8 cellular contexts compared by ENCODE assay signal in genomic region chr10:61835069-61835908, GRCh38.
DNase-seq lines count a peak whose midpoint lies in the region; ATAC-seq and TF ChIP-seq lines count a peak whose summit lies in the region.

No MANE protein-coding gene starts in this region.

- CTCF ChIA-PET in A673 (lab: Charles Lee) = interaction anchor here (0.5 to 1.2 kb wide), 6 partner anchors 81 to 682 kb away, joined by 3 to 6 read pairs (median 3); no protein-coding TSS in a partner anchor

- peaks cover 21% of the 10 kb centered on the region for H3K4me1 Mint-ChIP-seq in activated T-cell treated with anti-CD3 and anti-CD28 coated beads, Interleukin-2, amount 50 U/mL, for 4 hours (ENCODE audit: low read depth)

- H3K4me3 Mint-ChIP-seq in activated T-cell treated with anti-CD3 and anti-CD28 coated beads, Interleukin-2, amount 50 U/mL, for 4 hours = no peak overlapping the region

- H3K9me3 Mint-ChIP-seq in activated T-cell treated with anti-CD3 and anti-CD28 coated beads, Interleukin-2, amount 50 U/mL, for 4 hours = no peaks in the 10 kb centered on the region

- H3K36me3 ChIP-seq in A673 (ENCODE audit: insufficient read depth, low read length, poor library complexity, severe bottlenecking) (no peaks in the 10 kb centered on the region), GM06990 (ENCODE audit: control insufficient read depth, insufficient read depth, low read length) (no peaks in the 10 kb centered on the region), aorta (ENCODE audit: control insufficient read depth in 1 of 2, insufficient read depth in 2 of 2, low read length in 1 of 2) (no peaks in the 10 kb centered on the region)

- H3K4me3 ChIP-seq in A673 (ENCODE audit: low read depth, low read length, poor library complexity, severe bottlenecking) (peak overlapping the region; percentile 0), GM06990 (replicated peaks; ENCODE audit: low read depth, low read length) (no peak overlapping the region), astrocyte of the cerebellum (ENCODE audit: low read depth, low read length) (no peak overlapping the region), aorta (ENCODE audit: low read length in 2 of 2) (no peak overlapping the region)

- no peaks in the 10 kb centered on the region for H3K36me3 Mint-ChIP-seq in activated T-cell treated with anti-CD3 and anti-CD28 coated beads, Interleukin-2, amount 50 U/mL, for 4 hours (ENCODE audit: insufficient read depth)

- DNase-seq in A673 (ENCODE audit: low spot score) = peak; percentile 80
- DNase-seq in GM06990 (ENCODE audit: extremely low read depth, insufficient read length) = peak; percentile 6
- DNase-seq in KBM-7 = peak; percentile 86
- peak; percentile 68 for DNase-seq in astrocyte of the cerebellum (ENCODE audit: low read depth)
- DNase-seq in left kidney (ENCODE audit: low read depth, low spot score) = peak; percentile 75
- DNase-seq in aorta = no peak
- DNase-seq in activated T-cell treated with anti-CD3 and anti-CD28 coated beads, Interleukin-2, amount 50 U/mL, for 4 hours = no peak

- intact Hi-C loops in A673 (cut with micrococcal nuclease; ENCODE audit: unreplicated experiment) (loop anchor here (5.0 to 10.0 kb wide), 3 partner anchors 362 to 1010 kb away; no protein-coding TSS in a partner anchor), aorta (cut with DNase I) (loop anchor here (2.0 to 5.0 kb wide), 5 partner anchors 43 to 202 kb away; partner anchors contain the start of gene ARID5B (in 1 of the 2))

- POLR2A ChIA-PET in A673 (lab: Charles Lee; ENCODE audit: low non-redundant PET) = interaction anchor here (0.7 kb wide), 1 partner anchor 609 kb away, joined by 9 read pairs; no protein-coding TSS in a partner anchor

- 32 to 33% methylated on average over 8 of the region's 8 CpGs for WGBS in aorta, 2 donors

- in situ Hi-C loops in KBM-7 (cut with MboI; ENCODE audit: low pct_unique_long_range_greater_than_20kb, low sequenced_read_pairs) = no loop called here
- in situ Hi-C loops in astrocyte of the cerebellum (cut with HindIII; ENCODE audit: low sequenced_read_pairs) = no loop called here

- H3K27me3 Mint-ChIP-seq in activated T-cell treated with anti-CD3 and anti-CD28 coated beads, Interleukin-2, amount 50 U/mL, for 4 hours (ENCODE audit: low read depth) = peaks cover 5% of the 10 kb centered on the region

- no TSS peak for BruUV-seq in A673 (replicated peaks; lab: Mats Ljungman, UMichigan)

- H3K4me1 ChIP-seq in A673 (ENCODE audit: insufficient read depth, low read length, poor library complexity, severe bottlenecking) = peaks cover 39% of the 10 kb centered on the region
- H3K4me1 ChIP-seq in aorta (ENCODE audit: control insufficient read depth in 1 of 2, insufficient read depth in 2 of 2, low read length in 2 of 2) = peaks cover 2 to 5% of the 10 kb centered on the region in 2 donors

- TF ChIP-seq CTCF in A673 (conservative IDR thresholded peaks at IDR 0.05; ENCODE audit: low read depth, low read length) = peak; percentile 57
- peak; percentile 58 for TF ChIP-seq CTCF in GM06990 (IDR thresholded peaks at IDR 0.05; ENCODE audit: insufficient read depth, low read length, poor library complexity, severe bottlenecking)
- TF ChIP-seq CTCF in astrocyte of the cerebellum (IDR thresholded peaks at IDR 0.05; ENCODE audit: low read depth, low read length, missing control alignments) = peak; percentile 64

- H3K27me3 ChIP-seq in A673 (replicated peaks; ENCODE audit: insufficient read depth, low read depth, low read length, poor library complexity) = no peaks in the 10 kb centered on the region
- H3K27me3 ChIP-seq in GM06990 (replicated peaks; ENCODE audit: control insufficient read depth, insufficient read depth, low read length) = no peaks in the 10 kb centered on the region
- H3K27me3 ChIP-seq in aorta (ENCODE audit: control insufficient read depth in 1 of 2, insufficient read depth in 2 of 2, low read length in 1 of 2) = no peaks in the 10 kb centered on the region

- H3K27ac ChIP-seq in A673 (ENCODE audit: low read depth, low read length, poor library complexity, severe bottlenecking) = peak overlapping the region; percentile 77
- peak overlapping the region; percentile 1 to 30 for H3K27ac ChIP-seq in aorta (ENCODE audit: low read depth in 1 of 2, low read length in 2 of 2)

- H3K9me3 ChIP-seq in A673 (ENCODE audit: low read depth, low read length, poor library complexity, severe bottlenecking) (no peaks in the 10 kb centered on the region), aorta (ENCODE audit: control insufficient read depth, low read length) (no peaks in the 10 kb centered on the region)

- ATAC-seq in aorta (ENCODE audit: low FRiP score) = peak; percentile 68
- no peak for ATAC-seq in GM21576 (IDR thresholded peaks at IDR 0.05; ENCODE audit: unreplicated experiment)
- no peak for ATAC-seq in activated T-cell treated with anti-CD3 and anti-CD28 coated beads, Interleukin-2, amount 50 U/mL, for 4 hours

Comparison
In these comparisons a context has a peak if more than half of its experiments do, and no peak if none do; other contexts are left out.
1. DNase-seq: peak in A673 (single experiment), GM06990 (single experiment), KBM-7 (single experiment), astrocyte of the cerebellum (single experiment) and left kidney (single experiment); none in aorta (0 of 2) and activated T-cell treated with anti-CD3 and anti-CD28 coated beads, Interleukin-2, amount 50 U/mL, for 4 hours (single experiment).
2. Peak in every context shown above with its lines, with median percentiles within 50 percentile points of each other: CTCF ChIP-seq.